Comparison of ENCODE assay signal across 3 cellular contexts in the genomic region with DNA sequence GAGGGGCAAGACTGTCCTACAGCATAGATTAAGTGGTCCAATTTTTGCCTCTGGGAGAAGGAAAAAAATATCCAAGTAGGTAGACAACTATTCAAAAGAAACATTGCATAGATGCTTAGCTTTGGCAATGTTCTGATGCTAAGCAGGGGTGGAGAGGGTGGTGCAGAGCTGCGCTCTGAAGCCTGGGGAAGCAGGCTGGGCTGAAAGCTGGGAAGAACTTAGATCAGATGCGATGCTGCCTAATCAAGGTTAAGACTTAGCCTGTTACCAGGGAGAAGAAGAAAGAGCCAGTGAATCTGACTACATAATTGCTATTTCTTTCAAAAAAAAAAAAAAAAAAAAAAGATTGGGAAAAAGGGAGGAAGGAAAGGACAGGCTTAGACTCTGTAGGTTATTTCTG.
"Had no signal": no experiment of that assay in that cellular context is flagged by ENCODE, and none has a peak within 500 bp of the region (broad histone marks: within the 10 kb centered on the region; RNA-seq: fewer than 3 reads in every experiment).

No MANE protein-coding gene starts in this region.

- DNase-seq: GDM1, GF-D8 had no signal

- ATAC-seq: GM12878 had no signal
